In the genomic region with DNA sequence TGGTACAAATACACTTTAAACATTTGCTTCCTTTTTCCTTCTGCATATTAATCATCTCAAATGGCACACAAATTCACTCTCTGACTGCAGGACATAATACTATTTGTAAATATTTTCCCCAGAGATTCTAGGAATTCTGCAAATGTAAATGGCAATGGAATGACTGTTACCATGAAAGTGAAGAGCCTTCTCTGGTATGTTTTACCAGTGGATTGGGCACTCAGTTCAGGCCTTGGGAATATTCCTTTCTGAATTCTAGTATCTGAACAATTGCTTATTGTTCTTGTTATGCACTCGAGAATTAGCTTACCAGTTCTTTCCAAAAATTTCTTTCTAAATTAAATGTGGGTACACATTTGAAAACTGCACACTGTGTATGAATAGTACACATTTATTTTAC, we compare ENCODE assay signal across 2 cellular contexts.
TF ChIP-seq lines count a peak whose summit lies in the region.

No MANE protein-coding gene starts in this region.

TF ChIP-seq in SK-N-SH treated with all-trans-retinoic acid at 6 μM for 48 hours, 23 proteins besides CTCF, POLR2A, EP300 and RAD21 (continued from another document):
- no peak for TF ChIP-seq GLIS3 (CRISPR knock-in tag; IDR thresholded peaks at IDR 0.05)
- TF ChIP-seq ZNF565 (CRISPR knock-in tag; conservative IDR thresholded peaks at IDR 0.05; ENCODE audit: low read depth) = no peak
- TF ChIP-seq, protein P1, sequence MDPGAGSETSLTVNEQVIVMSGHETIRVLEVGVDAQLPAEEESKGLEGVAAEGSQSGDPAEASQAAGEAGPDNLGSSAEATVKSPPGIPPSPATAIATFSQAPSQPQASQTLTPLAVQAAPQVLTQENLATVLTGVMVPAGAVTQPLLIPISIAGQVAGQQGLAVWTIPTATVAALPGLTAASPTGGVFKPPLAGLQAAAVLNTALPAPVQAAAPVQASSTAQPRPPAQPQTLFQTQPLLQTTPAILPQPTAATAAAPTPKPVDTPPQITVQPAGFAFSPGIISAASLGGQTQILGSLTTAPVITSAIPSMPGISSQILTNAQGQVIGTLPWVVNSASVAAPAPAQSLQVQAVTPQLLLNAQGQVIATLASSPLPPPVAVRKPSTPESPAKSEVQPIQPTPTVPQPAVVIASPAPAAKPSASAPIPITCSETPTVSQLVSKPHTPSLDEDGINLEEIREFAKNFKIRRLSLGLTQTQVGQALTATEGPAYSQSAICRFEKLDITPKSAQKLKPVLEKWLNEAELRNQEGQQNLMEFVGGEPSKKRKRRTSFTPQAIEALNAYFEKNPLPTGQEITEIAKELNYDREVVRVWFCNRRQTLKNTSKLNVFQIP (CRISPR knock-in tag; IDR thresholded peaks at IDR 0.05; ENCODE audit: borderline replicate concordance, low read depth) = no peak
- TF ChIP-seq SNAI2 (CRISPR knock-in tag; IDR thresholded peaks at IDR 0.05) = no peak
- TF ChIP-seq, protein P2, sequence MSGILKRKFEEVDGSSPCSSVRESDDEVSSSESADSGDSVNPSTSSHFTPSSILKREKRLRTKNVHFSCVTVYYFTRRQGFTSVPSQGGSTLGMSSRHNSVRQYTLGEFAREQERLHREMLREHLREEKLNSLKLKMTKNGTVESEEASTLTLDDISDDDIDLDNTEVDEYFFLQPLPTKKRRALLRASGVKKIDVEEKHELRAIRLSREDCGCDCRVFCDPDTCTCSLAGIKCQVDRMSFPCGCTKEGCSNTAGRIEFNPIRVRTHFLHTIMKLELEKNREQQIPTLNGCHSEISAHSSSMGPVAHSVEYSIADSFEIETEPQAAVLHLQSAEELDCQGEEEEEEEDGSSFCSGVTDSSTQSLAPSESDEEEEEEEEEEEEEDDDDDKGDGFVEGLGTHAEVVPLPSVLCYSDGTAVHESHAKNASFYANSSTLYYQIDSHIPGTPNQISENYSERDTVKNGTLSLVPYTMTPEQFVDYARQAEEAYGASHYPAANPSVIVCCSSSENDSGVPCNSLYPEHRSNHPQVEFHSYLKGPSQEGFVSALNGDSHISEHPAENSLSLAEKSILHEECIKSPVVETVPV (CRISPR knock-in tag; IDR thresholded peaks at IDR 0.05) = no peak

TF ChIP-seq in SK-N-SH, 30 proteins besides CTCF, POLR2A, EP300 and RAD21 (continued from another document):
- TF ChIP-seq, protein P3, sequence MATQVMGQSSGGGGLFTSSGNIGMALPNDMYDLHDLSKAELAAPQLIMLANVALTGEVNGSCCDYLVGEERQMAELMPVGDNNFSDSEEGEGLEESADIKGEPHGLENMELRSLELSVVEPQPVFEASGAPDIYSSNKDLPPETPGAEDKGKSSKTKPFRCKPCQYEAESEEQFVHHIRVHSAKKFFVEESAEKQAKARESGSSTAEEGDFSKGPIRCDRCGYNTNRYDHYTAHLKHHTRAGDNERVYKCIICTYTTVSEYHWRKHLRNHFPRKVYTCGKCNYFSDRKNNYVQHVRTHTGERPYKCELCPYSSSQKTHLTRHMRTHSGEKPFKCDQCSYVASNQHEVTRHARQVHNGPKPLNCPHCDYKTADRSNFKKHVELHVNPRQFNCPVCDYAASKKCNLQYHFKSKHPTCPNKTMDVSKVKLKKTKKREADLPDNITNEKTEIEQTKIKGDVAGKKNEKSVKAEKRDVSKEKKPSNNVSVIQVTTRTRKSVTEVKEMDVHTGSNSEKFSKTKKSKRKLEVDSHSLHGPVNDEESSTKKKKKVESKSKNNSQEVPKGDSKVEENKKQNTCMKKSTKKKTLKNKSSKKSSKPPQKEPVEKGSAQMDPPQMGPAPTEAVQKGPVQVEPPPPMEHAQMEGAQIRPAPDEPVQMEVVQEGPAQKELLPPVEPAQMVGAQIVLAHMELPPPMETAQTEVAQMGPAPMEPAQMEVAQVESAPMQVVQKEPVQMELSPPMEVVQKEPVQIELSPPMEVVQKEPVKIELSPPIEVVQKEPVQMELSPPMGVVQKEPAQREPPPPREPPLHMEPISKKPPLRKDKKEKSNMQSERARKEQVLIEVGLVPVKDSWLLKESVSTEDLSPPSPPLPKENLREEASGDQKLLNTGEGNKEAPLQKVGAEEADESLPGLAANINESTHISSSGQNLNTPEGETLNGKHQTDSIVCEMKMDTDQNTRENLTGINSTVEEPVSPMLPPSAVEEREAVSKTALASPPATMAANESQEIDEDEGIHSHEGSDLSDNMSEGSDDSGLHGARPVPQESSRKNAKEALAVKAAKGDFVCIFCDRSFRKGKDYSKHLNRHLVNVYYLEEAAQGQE (IDR thresholded peaks at IDR 0.05; ENCODE audit: low read depth, low read length) = no peak
- TF ChIP-seq NRF1 (IDR thresholded peaks at IDR 0.05; ENCODE audit: low read depth, low read length) = no peak
- TF ChIP-seq, protein P4, sequence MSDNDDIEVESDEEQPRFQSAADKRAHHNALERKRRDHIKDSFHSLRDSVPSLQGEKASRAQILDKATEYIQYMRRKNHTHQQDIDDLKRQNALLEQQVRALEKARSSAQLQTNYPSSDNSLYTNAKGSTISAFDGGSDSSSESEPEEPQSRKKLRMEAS (IDR thresholded peaks at IDR 0.05; ENCODE audit: low read depth) = no peak
- no peak for TF ChIP-seq TAF1 (IDR thresholded peaks at IDR 0.05; ENCODE audit: borderline replicate concordance, low read depth, low read length)
- TF ChIP-seq POLR2AphosphoS5 (IDR thresholded peaks at IDR 0.05; ENCODE audit: low read depth, low read length) = no peak
- no peak for TF ChIP-seq TCF12 (IDR thresholded peaks at IDR 0.05)
- no peak for TF ChIP-seq SMC3 (IDR thresholded peaks at IDR 0.05; ENCODE audit: low read depth, low read length)
- no peak for TF ChIP-seq CHD2 (IDR thresholded peaks at IDR 0.05; ENCODE audit: low read length, partially characterized antibody)
- TF ChIP-seq, protein P5, sequence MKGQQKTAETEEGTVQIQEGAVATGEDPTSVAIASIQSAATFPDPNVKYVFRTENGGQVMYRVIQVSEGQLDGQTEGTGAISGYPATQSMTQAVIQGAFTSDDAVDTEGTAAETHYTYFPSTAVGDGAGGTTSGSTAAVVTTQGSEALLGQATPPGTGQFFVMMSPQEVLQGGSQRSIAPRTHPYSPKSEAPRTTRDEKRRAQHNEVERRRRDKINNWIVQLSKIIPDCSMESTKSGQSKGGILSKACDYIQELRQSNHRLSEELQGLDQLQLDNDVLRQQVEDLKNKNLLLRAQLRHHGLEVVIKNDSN (IDR thresholded peaks at IDR 0.05; ENCODE audit: borderline replicate concordance, low read depth) = no peak
